9 cellular contexts compared by ENCODE assay signal in the genomic region with DNA sequence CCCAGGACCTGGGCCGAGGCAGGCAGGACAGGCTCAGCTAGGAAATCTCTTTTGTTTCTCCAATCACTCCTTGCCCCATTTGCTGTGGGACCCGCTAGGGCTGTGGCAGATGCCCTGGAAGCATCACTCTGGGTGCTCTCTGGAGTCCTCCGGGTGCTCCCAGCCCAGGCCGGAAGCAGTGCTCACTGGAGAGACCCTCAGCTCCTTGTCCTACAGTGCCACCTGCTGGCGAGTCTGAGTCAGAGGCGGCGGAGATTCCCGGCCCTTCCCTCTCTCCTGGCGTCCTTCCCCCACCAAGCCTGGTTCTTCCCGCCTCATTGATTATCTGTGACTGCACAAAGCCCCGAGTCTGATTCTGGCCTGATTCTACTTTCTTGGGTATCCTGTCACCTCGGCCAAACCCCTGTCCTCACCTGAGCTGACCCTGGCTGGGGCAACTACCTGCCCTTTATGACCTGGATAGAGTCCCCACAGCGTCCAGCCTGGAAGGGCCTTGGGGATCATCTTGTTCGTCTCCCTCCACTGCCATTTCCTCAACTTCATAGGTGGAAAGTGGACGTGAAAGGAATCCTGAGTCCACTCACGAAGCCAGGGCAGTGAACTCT. TPM values are rescaled to one million over a fixed set of nuclear protein-coding genes. Genes with fewer than 3 reads are reported as not detected.
DNase-seq lines count a peak whose midpoint lies in the region; ATAC-seq and TF ChIP-seq lines count a peak whose summit lies in the region.
"Had no signal": no experiment of that assay in that cellular context is flagged by ENCODE, and none has a peak within 500 bp of the region (broad histone marks: within the 10 kb centered on the region; RNA-seq: fewer than 3 reads in every experiment).

No MANE protein-coding gene starts in this region.

- TF ChIP-seq CTCF in LNCAP (IDR thresholded peaks at IDR 0.05) (peak; percentile 80), RWPE2 (IDR thresholded peaks at IDR 0.05; ENCODE audit: poor library complexity, severe bottlenecking) (peak; percentile 81), spleen (IDR thresholded peaks at IDR 0.05 in 8 of 11, conservative IDR thresholded peaks at IDR 0.05 in 3 of 11) (peak; percentile 31 to 81 (median 69))

- no peaks in the 10 kb centered on the region for H3K4me1 ChIP-seq in RWPE2 (ENCODE audit: insufficient read depth, poor library complexity, severe bottlenecking)
- peaks cover 0 to 7% (median 0%) of the 10 kb centered on the region in 6 donors for H3K4me1 ChIP-seq in spleen

- no peak for TF ChIP-seq POLR2A in spleen (IDR thresholded peaks at IDR 0.05)

- H3K36me3 ChIP-seq in RWPE2 (ENCODE audit: low read depth) (no peaks in the 10 kb centered on the region), spleen (no peaks in the 10 kb centered on the region)

- H3K4me3 ChIP-seq in RWPE2 (ENCODE audit: severe bottlenecking): no peak overlapping the region
- no peak overlapping the region for H3K4me3 ChIP-seq in spleen

- H3K9me3 ChIP-seq in RWPE2 (ENCODE audit: severe bottlenecking) (no peaks in the 10 kb centered on the region), spleen (no peaks in the 10 kb centered on the region)

- DNase-seq in GDM1 (lab: John Stamatoyannopoulos, UW) (peak; percentile 4), RWPE2 (ENCODE audit: low spot score) (no peak), astrocyte of the hippocampus (ENCODE audit: low read depth, low spot score) (peak; percentile 85), iPS-NIHi11 (ENCODE audit: low spot score) (peak; percentile 91), spleen (peak; percentile 87)

- intact Hi-C loops in spleen (cut with DNase I; ENCODE audit: low total_unique reads): loop anchor here (2.0 kb wide), 1 partner anchor 66 kb away; no protein-coding TSS in a partner anchor

- ATAC-seq in RWPE2 (ENCODE audit: low read depth): peak; percentile 84
- no peak for ATAC-seq in HG02840 (IDR thresholded peaks at IDR 0.05; ENCODE audit: low FRiP score, unreplicated experiment)
- no peak for ATAC-seq in GM19328 (IDR thresholded peaks at IDR 0.05; ENCODE audit: unreplicated experiment)

- H3K27ac ChIP-seq in RWPE2 (ENCODE audit: poor library complexity, severe bottlenecking) (no peak overlapping the region), spleen (no peak overlapping the region)

- peaks cover 52% of the 10 kb centered on the region for H3K27me3 ChIP-seq in RWPE2 (ENCODE audit: insufficient read depth, poor library complexity, severe bottlenecking)
- peaks cover 0 to 79% (median 26%) of the 10 kb centered on the region in 7 donors for H3K27me3 ChIP-seq in spleen (replicated peaks in 1 of 7)

- 9 to 16% (median 12%) methylated on average over 15 to 16 of the region's 16 CpGs for WGBS in spleen, 5 donors

RNA-seq across cellular contexts. Expression of gene BARHL1, which starts 7.3 kb away (rescaled TPM):
- not detected for total RNA-seq in spleen
- polyA plus RNA-seq in spleen: not detected
- total RNA-seq: urinary bladder had no signal
- polyA plus RNA-seq: urinary bladder had no signal
